Comparison of ENCODE assay signal across 17 cellular contexts in the genomic region with DNA sequence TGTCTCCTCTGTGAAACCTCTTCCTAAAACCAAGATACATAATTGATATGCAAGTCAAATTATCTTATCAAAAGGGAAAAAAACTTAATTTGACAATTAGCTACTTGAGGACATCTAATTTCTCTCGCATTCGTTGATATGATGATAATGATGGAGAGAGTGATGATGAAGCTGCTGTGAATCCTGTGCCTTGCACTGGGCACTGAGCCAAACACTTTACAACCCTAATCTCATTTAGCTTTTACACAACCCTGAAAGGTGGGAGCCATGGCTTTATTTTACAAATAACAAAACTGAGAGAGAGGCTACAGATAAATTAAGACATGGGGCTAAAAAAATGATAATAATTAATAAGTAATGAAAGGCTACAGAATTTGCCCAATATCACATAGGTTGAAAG.
A peak's percentile ranks its signal among the peaks of the same experiment; 100 is the strongest.
DNase-seq lines count a peak whose midpoint lies in the region; ATAC-seq and TF ChIP-seq lines count a peak whose summit lies in the region.
"Had no signal": no experiment of that assay in that cellular context is flagged by ENCODE, and none has a peak within 500 bp of the region (broad histone marks: within the 10 kb centered on the region; RNA-seq: fewer than 3 reads in every experiment).

No MANE protein-coding gene starts in this region.

- no peak for ATAC-seq in SK-N-SH treated with all-trans-retinoic acid at 6 μM for 48 hours
- ATAC-seq in GM19452 (IDR thresholded peaks at IDR 0.05; ENCODE audit: unreplicated experiment): no peak
- ATAC-seq: GM12878 had no signal

- TF ChIP-seq CTCF in BE2C (IDR thresholded peaks at IDR 0.05; ENCODE audit: low read depth, low read length): no peak

- no peaks in the 10 kb centered on the region for H3K9me3 ChIP-seq in BE2C
- H3K9me3 ChIP-seq: Caco-2, HAP-1 had no signal

- no peaks in the 10 kb centered on the region for H3K4me1 ChIP-seq in BE2C
- H3K4me1 ChIP-seq: Caco-2, HAP-1 had no signal

- H3K27me3 ChIP-seq in BE2C: no peaks in the 10 kb centered on the region

- H3K4me3 ChIP-seq in BE2C (ENCODE audit: low read depth, low read length): no peak overlapping the region
- H3K4me3 ChIP-seq: GM12878, GM23248, HAP-1 had no signal

- H3K36me3 ChIP-seq in BE2C: no peaks in the 10 kb centered on the region
- H3K36me3 ChIP-seq: HAP-1 had no signal

- DNase-seq in NCI-H1436 (lab: John Stamatoyannopoulos, UW): peak; percentile 1
- no peak for DNase-seq in NCI-H1436 treated with DMSO at 0.1 percent for 48 hours (lab: John Stamatoyannopoulos, UW)
- peak; percentile 37 for DNase-seq in BE2C
- peak; percentile 41 for DNase-seq in NCI-H1105 treated with DMSO at 0.1 percent for 48 hours (lab: John Stamatoyannopoulos, UW)
- DNase-seq in NCI-H226: no peak
- DNase-seq: 8988T; C1 segment of cervical spinal cord; Caco-2; CD4-positive, CD25-positive, alpha-beta regulatory T cell; DMS53; DND-41; EL; GM23248 had no signal

TF ChIP-seq in SK-N-SH treated with all-trans-retinoic acid at 6 μM for 48 hours, 23 proteins besides CTCF, POLR2A, EP300 and RAD21:
- no peak for TF ChIP-seq CSDC2 (CRISPR knock-in tag; IDR thresholded peaks at IDR 0.05)
- 0 out of 2 replicates have a peak, but pooled peaks have one; percentile 16 for TF ChIP-seq ISL1 (CRISPR knock-in tag; IDR thresholded peaks at IDR 0.05)
- TF ChIP-seq CSRNP3 (CRISPR knock-in tag; IDR thresholded peaks at IDR 0.05): no peak

Comparison
In these comparisons a context has a peak if more than half of its experiments do, and no peak if none do; other contexts are left out.
1. DNase-seq: peak in NCI-H1436 (single experiment), BE2C (single experiment) and NCI-H1105 treated with DMSO at 0.1 percent for 48 hours (single experiment); none in NCI-H1436 treated with DMSO at 0.1 percent for 48 hours (single experiment) and NCI-H226 (single experiment).